In genomic region chr2:210912779-210913178, GRCh38 we compare ENCODE assay signal across 35 cellular contexts.
"Had no signal": no experiment of that assay in that cellular context is flagged by ENCODE, and none has a peak within 500 bp of the region (broad histone marks: within the 10 kb centered on the region; RNA-seq: fewer than 3 reads in every experiment).

No MANE protein-coding gene starts in this region.

- H3K27me3 ChIP-seq: MG63 had no signal

- H3K4me3 ChIP-seq: MG63 had no signal

- DNase-seq: Karpas-422, Kasumi-1, KG1, MG63, MM.1S, MV-4-11, NCI-H1048, NCI-H1092, NCI-H1092 treated with DMSO at 0.1 percent for 48 hours, NCI-H1105, NCI-H1105 treated with DMSO at 0.1 percent for 48 hours, NCI-H1417, NCI-H1417 treated with DMSO at 0.1 percent for 48 hours, NCI-H1436, NCI-H1436 treated with DMSO at 0.1 percent for 48 hours, NCI-H146, NCI-H1694, NCI-H1694 treated with DMSO at 0.1 percent for 48 hours, NCI-H187, NCI-H187 treated with DMSO at 0.1 percent for 48 hours, NCI-H1930, NCI-H2029, NCI-H2029 treated with DMSO at 0.1 percent for 48 hours, NCI-H2081, NCI-H2081 treated with DMSO at 0.1 percent for 48 hours, NCI-H2107, NCI-H2171, NCI-H2227 treated with DMSO at 0.1 percent for 48 hours, NCI-H226, NCI-H345, NCI-H446, NCI-H446 treated with DMSO at 0.1 percent for 48 hours, NCI-H510A, NCI-H510A treated with DMSO at 0.1 percent for 48 hours had no signal

- H3K4me2 ChIP-seq: KMS-11 had no signal

- H3K36me3 ChIP-seq: MG63 had no signal

- H3K27ac ChIP-seq: KMS-11 had no signal

- H3K9ac ChIP-seq: KMS-11 had no signal
